Comparison of ENCODE assay signal across 9 cellular contexts in genomic region chr5:39384271-39384670, GRCh38. TPM values are rescaled to one million over a fixed set of nuclear protein-coding genes. Genes with fewer than 3 reads are reported as not detected.
"Had no signal": no experiment of that assay in that cellular context is flagged by ENCODE, and none has a peak within 500 bp of the region (broad histone marks: within the 10 kb centered on the region; RNA-seq: fewer than 3 reads in every experiment).

No MANE protein-coding gene starts in this region.

- H3K4me3 Mint-ChIP-seq: H9, IgD-negative memory B cell had no signal

- DNase-seq: GOT3, H9, HCEC 1CT, KBM-7 had no signal

- H3K27ac ChIP-seq: KMS-11 had no signal

- ATAC-seq: HepG2 had no signal

- H3K36me3 Mint-ChIP-seq: IgD-negative memory B cell had no signal

- H3K9me3 Mint-ChIP-seq: H9, IgD-negative memory B cell had no signal

- H3K4me1 Mint-ChIP-seq: H9, IgD-negative memory B cell had no signal

- H3K9ac ChIP-seq: KMS-11 had no signal

- H3K4me2 ChIP-seq: KMS-11 had no signal

- H3K27ac Mint-ChIP-seq: H9, IgD-negative memory B cell had no signal

- FAIRE-seq: HepG2 had no signal

RNA-seq across cellular contexts. Expression of gene C9, which starts 20.0 kb away (rescaled TPM):
- total RNA-seq: H4, H9, HepG2, HT-29 had no signal
- polyA plus RNA-seq: HepG2, IgD-negative memory B cell had no signal
